11 cellular contexts compared by ENCODE assay signal in genomic region chr3:188901126-188901525, GRCh38.
DNase-seq lines count a peak whose midpoint lies in the region; ATAC-seq and TF ChIP-seq lines count a peak whose summit lies in the region.
"Had no signal": no experiment of that assay in that cellular context is flagged by ENCODE, and none has a peak within 500 bp of the region (broad histone marks: within the 10 kb centered on the region; RNA-seq: fewer than 3 reads in every experiment).

No MANE protein-coding gene starts in this region.

- H3K9me3 ChIP-seq in SK-N-SH (no peaks in the 10 kb centered on the region), parathyroid adenoma (ENCODE audit: control insufficient read depth, low read length) (no peaks in the 10 kb centered on the region)
- H3K9me3 ChIP-seq: pancreas had no signal

- H3K4me3 ChIP-seq in SK-N-SH (ENCODE audit: low read depth in 2 of 2, low read length in 1 of 2) (peak overlapping the region in 1 of 2 experiments; percentile 50; a peak in 2 of 4 replicates), fibroblast of pulmonary artery (replicated peaks; ENCODE audit: low read depth, low read length) (peak overlapping the region; percentile 19), parathyroid adenoma (ENCODE audit: low read depth, low read length) (no peak overlapping the region)
- H3K4me3 ChIP-seq: pancreas had no signal

- H3F3A ChIP-seq in SK-N-SH (replicated peaks; ENCODE audit: insufficient read depth): peaks cover 46% of the 10 kb centered on the region

- H4K20me1 ChIP-seq in SK-N-SH (ENCODE audit: insufficient read depth): no peaks in the 10 kb centered on the region

- CTCF ChIA-PET in SK-N-SH (lab: Yijun Ruan, JAX): no interaction called here

- H3K36me3 ChIP-seq in SK-N-SH (replicated peaks in 1 of 2; ENCODE audit: control insufficient read depth in 1 of 2, insufficient read depth in 2 of 2, low read length in 1 of 2) (peaks cover 0 to 5% of the 10 kb centered on the region in 2 experiments), parathyroid adenoma (ENCODE audit: control insufficient read depth, insufficient read depth, low read length) (no peaks in the 10 kb centered on the region)
- H3K36me3 ChIP-seq: pancreas had no signal

- POLR2A ChIA-PET in SK-N-SH (lab: Yijun Ruan, JAX): no interaction called here

- no peaks in the 10 kb centered on the region for H3K9me2 ChIP-seq in SK-N-SH

- H3K79me2 ChIP-seq in SK-N-SH (ENCODE audit: insufficient read depth): no peaks in the 10 kb centered on the region
- H3K79me2 ChIP-seq in parathyroid adenoma: no peaks in the 10 kb centered on the region

- H3K4me1 ChIP-seq in SK-N-SH (ENCODE audit: control insufficient read depth in 1 of 2, insufficient read depth in 2 of 2, low read depth in 1 of 2, low read length in 1 of 2) (peaks cover 0 to 23% of the 10 kb centered on the region in 2 experiments; a peak in 2 of 4 replicates), parathyroid adenoma (no peaks in the 10 kb centered on the region)
- H3K4me1 ChIP-seq: pancreas had no signal

- WGBS in SK-N-SH (ENCODE audit: low lambda C conversion rate): 12% methylated on average over 6 of the region's 6 CpGs

- DNase-seq in A172 (ENCODE audit: low spot score) (peak; percentile 50), SK-N-SH (no peak), fibroblast of pulmonary artery (ENCODE audit: low read depth) (no peak), globus pallidus (ENCODE audit: low spot score) (no peak), omental fat pad (ENCODE audit: low spot score) (no peak), NCI-H1105 treated with DMSO at 0.1 percent for 48 hours (lab: John Stamatoyannopoulos, UW) (no peak)
- DNase-seq: activated naive CD8-positive, alpha-beta T cell treated with anti-CD3 and anti-CD28 coated beads, Interleukin-2, amount 50 U/mL, for 24 hours; pancreas; T-helper 2 cell had no signal

- H3K27ac ChIP-seq in SK-N-SH (ENCODE audit: low read depth in 2 of 2, low read length in 1 of 2) (peak overlapping the region; percentile 53 to 100; a peak in 3 of 4 replicates), parathyroid adenoma (no peak overlapping the region)
- H3K27ac ChIP-seq: pancreas had no signal

- H3K9ac ChIP-seq in SK-N-SH (peak overlapping the region; percentile 76; the same call in 1 of the 2 replicates), parathyroid adenoma (no peak overlapping the region)

- H3K27me3 ChIP-seq in SK-N-SH (ENCODE audit: insufficient read depth): no peaks in the 10 kb centered on the region
- no peaks in the 10 kb centered on the region for H3K27me3 ChIP-seq in parathyroid adenoma (ENCODE audit: control insufficient read depth, insufficient read depth, low read length)
- H3K27me3 ChIP-seq: pancreas had no signal

- ATAC-seq in HG02678 (IDR thresholded peaks at IDR 0.05; ENCODE audit: unreplicated experiment) (no peak), omental fat pad (ENCODE audit: low FRiP score) (no peak)
- ATAC-seq: activated naive CD8-positive, alpha-beta T cell treated with anti-CD3 and anti-CD28 coated beads, Interleukin-2, amount 50 U/mL, for 24 hours had no signal

- TF ChIP-seq CTCF in SK-N-SH (IDR thresholded peaks at IDR 0.05): no peak
- TF ChIP-seq CTCF in fibroblast of pulmonary artery (IDR thresholded peaks at IDR 0.05; ENCODE audit: low read length, missing control alignments): no peak
- no peak for TF ChIP-seq CTCF in parathyroid adenoma (IDR thresholded peaks at IDR 0.05)
- no peak for TF ChIP-seq CTCF in omental fat pad (IDR thresholded peaks at IDR 0.05)

- TF ChIP-seq EP300 in SK-N-SH (IDR thresholded peaks at IDR 0.05; ENCODE audit: borderline replicate concordance in 1 of 2, low read depth in 1 of 2, low read length in 1 of 2): no peak; a peak in 1 of 4 replicates

- TF ChIP-seq RAD21 in SK-N-SH (IDR thresholded peaks at IDR 0.05; ENCODE audit: low read length): no peak

- peak overlapping the region; percentile 84 for H3K4me2 ChIP-seq in SK-N-SH
- H3K4me2 ChIP-seq in parathyroid adenoma (ENCODE audit: low read length): no peak overlapping the region

- peak overlapping the region; percentile 68; the same call in 1 of the 2 replicates for H2AFZ ChIP-seq in SK-N-SH (ENCODE audit: low read depth)
- peak overlapping the region; percentile 47 for H2AFZ ChIP-seq in parathyroid adenoma

TF ChIP-seq in SK-N-SH, 30 proteins besides CTCF, POLR2A, EP300 and RAD21:
- TF ChIP-seq PBX3 (IDR thresholded peaks at IDR 0.05) (peak; percentile 49; the same call in 1 of the 2 replicates), YY1 (IDR thresholded peaks at IDR 0.05; ENCODE audit: low read depth) (no peak), POLR2AphosphoS5 (IDR thresholded peaks at IDR 0.05; ENCODE audit: low read depth, low read length) (0 out of 2 replicates have a peak, but pooled peaks have one; percentile 16)
TF ChIP-seq in SK-N-SH: peak in this region for 2.
